Comparison of ENCODE assay signal across 8 cellular contexts in genomic region chr4:473575-474457, GRCh38.
DNase-seq lines count a peak whose midpoint lies in the region; ATAC-seq and TF ChIP-seq lines count a peak whose summit lies in the region.

No MANE protein-coding gene starts in this region.

- in situ Hi-C loops in astrocyte of the spinal cord (cut with HindIII; ENCODE audit: low sequenced_read_pairs) = no loop called here

- H3K4me3 ChIP-seq in astrocyte of the spinal cord (ENCODE audit: low read depth, low read length) = peak overlapping the region; percentile 83

- peak; percentile 96 to 99 for DNase-seq in NCI-H187 (lab: John Stamatoyannopoulos, UW)
- DNase-seq in T1000 (lab: John Stamatoyannopoulos, UW) = peak; percentile 97
- peak; percentile 99 for DNase-seq in astrocyte of the spinal cord (ENCODE audit: low read depth, low spot score)
- DNase-seq in hypothalamus (lab: John Stamatoyannopoulos, UW) = peak; percentile 65 to 99 (median 93)
- DNase-seq in retina = peak; percentile 97
- no peak for DNase-seq in SHP77 (lab: John Stamatoyannopoulos, UW)

- ATAC-seq in HG02884 (IDR thresholded peaks at IDR 0.05; ENCODE audit: unreplicated experiment) = peak; percentile 100

- TF ChIP-seq CTCF in astrocyte of the spinal cord (IDR thresholded peaks at IDR 0.05; ENCODE audit: low read depth, low read length) = no peak

- peak; percentile 95 for TF ChIP-seq POLR2A in GM15510 (IDR thresholded peaks at IDR 0.05; ENCODE audit: borderline replicate concordance, extremely low read depth, insufficient read length)

Comparison
In these comparisons a context has a peak if more than half of its experiments do, and no peak if none do; other contexts are left out.
1. DNase-seq: peak in NCI-H187 (2 of 2), T1000 (single experiment), astrocyte of the spinal cord (single experiment), hypothalamus (51 of 51) and retina (single experiment); none in SHP77 (0 of 2).